In genomic region chr7:111735661-111736323, GRCh38 we compare ENCODE assay signal across 8 cellular contexts.
DNase-seq lines count a peak whose midpoint lies in the region; ATAC-seq, FAIRE-seq and TF ChIP-seq lines count a peak whose summit lies in the region.

No MANE protein-coding gene starts in this region.

- POLR2A ChIA-PET in activated CD4-positive, alpha-beta memory T cell treated with anti-CD3 and anti-CD28 coated beads for 36 hours (lab: Charles Lee): no interaction called here
- POLR2A ChIA-PET in naive thymus-derived CD4-positive, alpha-beta T cell (lab: Charles Lee): interaction anchor here (0.6 kb wide), 1 partner anchor 639 kb away, joined by 3 read pairs; no protein-coding TSS in a partner anchor

- DNase-seq in CMK (ENCODE audit: low read depth) (peak; percentile 40), GM19239 (ENCODE audit: insufficient read length, low spot score) (peak; percentile 36), NCI-H526 treated with DMSO at 0.1 percent for 48 hours (lab: John Stamatoyannopoulos, UW) (peak; percentile 74), epithelial cell of prostate (ENCODE audit: low read depth, low spot score) (peak; percentile 22), transverse colon (peak; percentile 50)
- peak; percentile 40 for DNase-seq in activated CD4-positive, alpha-beta memory T cell treated with anti-CD3 and anti-CD28 coated beads for 36 hours
- peak in 8 of 9 donors; percentile 24 to 66 (median 46) for DNase-seq in naive thymus-derived CD4-positive, alpha-beta T cell

- no peaks in the 10 kb centered on the region for H3K9me3 Mint-ChIP-seq in activated CD4-positive, alpha-beta memory T cell treated with anti-CD3 and anti-CD28 coated beads for 36 hours
- H3K9me3 Mint-ChIP-seq in naive thymus-derived CD4-positive, alpha-beta T cell: no peaks in the 10 kb centered on the region

- 0 to 36% methylated on average over 5 to 7 of the region's 7 CpGs for WGBS in transverse colon (ENCODE audit: low coverage in 1 of 2), 2 donors

- no peaks in the 10 kb centered on the region for H3K9me3 ChIP-seq in naive thymus-derived CD4-positive, alpha-beta T cell (ENCODE audit: control insufficient read depth in 2 of 3, low read length in 3 of 3)
- no peaks in the 10 kb centered on the region for H3K9me3 ChIP-seq in transverse colon

- H3K27me3 ChIP-seq in naive thymus-derived CD4-positive, alpha-beta T cell (ENCODE audit: control insufficient read depth in 2 of 2, insufficient read depth in 2 of 2, low read length in 2 of 2): no peaks in the 10 kb centered on the region
- H3K27me3 ChIP-seq in transverse colon: no peaks in the 10 kb centered on the region

- CTCF ChIA-PET in activated CD4-positive, alpha-beta memory T cell treated with anti-CD3 and anti-CD28 coated beads for 36 hours (lab: Charles Lee): interaction anchor here (0.6 to 1.5 kb wide), 10 partner anchors 8 to 637 kb away, joined by 3 to 5 read pairs (median 3); no protein-coding TSS in a partner anchor
- CTCF ChIA-PET in naive thymus-derived CD4-positive, alpha-beta T cell (lab: Charles Lee): interaction anchor here (0.6 to 1.3 kb wide), 3 partner anchors 9 to 1892 kb away, joined by 3 to 5 read pairs (median 4); no protein-coding TSS in a partner anchor

- intact Hi-C loops in activated CD4-positive, alpha-beta memory T cell treated with anti-CD3 and anti-CD28 coated beads for 36 hours (cut with micrococcal nuclease): loop anchor here (2.0 kb wide), 2 partner anchors 637 to 645 kb away; partner anchors contain the start of gene LRRN3
- intact Hi-C loops in naive thymus-derived CD4-positive, alpha-beta T cell (cut with micrococcal nuclease): loop anchor here (1.0 to 10.0 kb wide), 8 partner anchors 249 to 1891 kb away; partner anchors contain the start of gene LRRN3 (in 1 of the 2)
- intact Hi-C loops in transverse colon (cut with DNase I; ENCODE audit: low total_unique reads): no loop called here

- peak; percentile 78 to 87 (median 85) for TF ChIP-seq CTCF in transverse colon (IDR thresholded peaks at IDR 0.05)

- no peak overlapping the region for H3K27ac Mint-ChIP-seq in activated CD4-positive, alpha-beta memory T cell treated with anti-CD3 and anti-CD28 coated beads for 36 hours
- H3K27ac Mint-ChIP-seq in naive thymus-derived CD4-positive, alpha-beta T cell: no peak overlapping the region

- FAIRE-seq in GM19239 (lab: Jason Lieb, UNC): peak; percentile 87

- peaks cover 5% of the 10 kb centered on the region for H3K27me3 Mint-ChIP-seq in activated CD4-positive, alpha-beta memory T cell treated with anti-CD3 and anti-CD28 coated beads for 36 hours
- H3K27me3 Mint-ChIP-seq in naive thymus-derived CD4-positive, alpha-beta T cell: peaks cover 2 to 23% (median 10%) of the 10 kb centered on the region in 5 donors

- TF ChIP-seq EP300 in transverse colon (IDR thresholded peaks at IDR 0.05; ENCODE audit: low read depth): no peak

- H3K4me1 Mint-ChIP-seq in activated CD4-positive, alpha-beta memory T cell treated with anti-CD3 and anti-CD28 coated beads for 36 hours (ENCODE audit: low read depth): no peaks in the 10 kb centered on the region
- no peaks in the 10 kb centered on the region for H3K4me1 Mint-ChIP-seq in naive thymus-derived CD4-positive, alpha-beta T cell

- H3K4me3 Mint-ChIP-seq in activated CD4-positive, alpha-beta memory T cell treated with anti-CD3 and anti-CD28 coated beads for 36 hours: no peak overlapping the region
- H3K4me3 Mint-ChIP-seq in naive thymus-derived CD4-positive, alpha-beta T cell: no peak overlapping the region

- H3K27ac ChIP-seq in epithelial cell of prostate (no peak overlapping the region), transverse colon (no peak overlapping the region)
- H3K27ac ChIP-seq in naive thymus-derived CD4-positive, alpha-beta T cell (ENCODE audit: low read depth, low read length): no peak overlapping the region

- no peak for TF ChIP-seq POLR2A in transverse colon (IDR thresholded peaks at IDR 0.05)

- H3K4me1 ChIP-seq in naive thymus-derived CD4-positive, alpha-beta T cell (ENCODE audit: control insufficient read depth in 2 of 2, insufficient read depth in 2 of 2, low read length in 2 of 2): no peaks in the 10 kb centered on the region
- no peaks in the 10 kb centered on the region for H3K4me1 ChIP-seq in transverse colon

- peak; percentile 67 for ATAC-seq in HG03460 (IDR thresholded peaks at IDR 0.05; ENCODE audit: unreplicated experiment)
- peak; percentile 67 for ATAC-seq in naive thymus-derived CD4-positive, alpha-beta T cell

- in situ Hi-C loops in transverse colon (cut with MboI; ENCODE audit: low pct_ligation_motif_present in 1 of 4, low pct_unique_long_range_greater_than_20kb in 1 of 4, low sequenced_read_pairs in 3 of 4): loop anchor here in 3 of 4 donors (25.0 kb wide), 2 partner anchors 648 to 1677 kb away; partner anchors contain the start of gene LRRN3 (in 2 of the 3)

- H3K36me3 Mint-ChIP-seq in activated CD4-positive, alpha-beta memory T cell treated with anti-CD3 and anti-CD28 coated beads for 36 hours: no peaks in the 10 kb centered on the region
- H3K36me3 Mint-ChIP-seq in naive thymus-derived CD4-positive, alpha-beta T cell: no peaks in the 10 kb centered on the region

- no peak overlapping the region for H3K4me3 ChIP-seq in naive thymus-derived CD4-positive, alpha-beta T cell (ENCODE audit: low read length)
- H3K4me3 ChIP-seq in transverse colon: no peak overlapping the region

- no peaks in the 10 kb centered on the region for H3K36me3 ChIP-seq in naive thymus-derived CD4-positive, alpha-beta T cell (ENCODE audit: control insufficient read depth in 2 of 3, insufficient read depth in 3 of 3, low read length in 3 of 3)
- H3K36me3 ChIP-seq in transverse colon: no peaks in the 10 kb centered on the region

Comparison
In these comparisons a context has a peak if more than half of its experiments do, and no peak if none do; other contexts are left out.
1. DNase-seq: peak in every context shown above with its lines; median percentile 74 in NCI-H526 treated with DMSO at 0.1 percent for 48 hours; 50 in transverse colon; 46 in naive thymus-derived CD4-positive, alpha-beta T cell; 40 in CMK; 40 in activated CD4-positive, alpha-beta memory T cell treated with anti-CD3 and anti-CD28 coated beads for 36 hours; 36 in GM19239; 22 in epithelial cell of prostate.